12 cellular contexts compared by ENCODE assay signal in the genomic region with DNA sequence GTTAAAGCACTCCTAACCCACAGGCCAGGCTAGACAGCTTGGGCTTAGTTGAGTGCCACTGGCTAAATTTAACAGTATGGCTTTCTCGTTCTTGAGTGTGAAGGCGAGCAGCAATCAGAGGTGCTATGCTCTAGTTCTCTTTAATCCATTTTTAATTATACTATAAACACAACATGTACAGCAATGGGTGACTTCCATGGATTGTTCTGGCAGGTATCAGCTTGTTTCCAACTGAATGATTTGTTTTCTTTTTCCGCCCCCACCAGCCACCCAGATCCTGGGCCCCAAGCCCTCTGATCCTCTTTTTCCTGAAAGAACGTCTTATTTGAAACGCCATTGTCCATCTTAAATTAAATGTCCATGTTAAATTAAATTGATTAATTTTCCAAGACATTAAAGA.
"Had no signal": no experiment of that assay in that cellular context is flagged by ENCODE, and none has a peak within 500 bp of the region (broad histone marks: within the 10 kb centered on the region; RNA-seq: fewer than 3 reads in every experiment).

No MANE protein-coding gene starts in this region.

- H3K4me3 Mint-ChIP-seq: activated CD4-positive, alpha-beta memory T cell treated with anti-CD3 and anti-CD28 coated beads for 36 hours; activated naive CD8-positive, alpha-beta T cell treated with anti-CD3 and anti-CD28 coated beads for 36 hours; activated T-cell treated with anti-CD3 and anti-CD28 coated beads, Interleukin-2, amount 50 U/mL, for 72 hours had no signal

- H3K36me3 Mint-ChIP-seq: activated CD4-positive, alpha-beta memory T cell treated with anti-CD3 and anti-CD28 coated beads for 36 hours; activated naive CD8-positive, alpha-beta T cell treated with anti-CD3 and anti-CD28 coated beads for 36 hours had no signal

- H2AFZ ChIP-seq: parathyroid adenoma had no signal

- ATAC-seq: activated T-cell treated with anti-CD3 and anti-CD28 coated beads, Interleukin-2, amount 50 U/mL, for 72 hours; gastrocnemius medialis had no signal

- H3K9me3 ChIP-seq: gastrocnemius medialis, tibial nerve had no signal

- DNase-seq: activated CD4-positive, alpha-beta memory T cell treated with anti-CD3 and anti-CD28 coated beads for 36 hours; activated CD4-positive, CD25-positive, alpha-beta regulatory T cell treated with anti-CD3 and anti-CD28 coated beads, Interleukin-2, amount 50 U/mL, for 72 hours; activated CD8-positive, alpha-beta memory T cell treated with anti-CD3 and anti-CD28 coated beads, Interleukin-2, amount 50 U/mL, for 4 hours; activated gamma-delta T cell treated with Interleukin-2 at 50 U/mL for 16 hours; activated naive CD8-positive, alpha-beta T cell treated with anti-CD3 and anti-CD28 coated beads for 36 hours; activated T-cell treated with anti-CD3 and anti-CD28 coated beads, Interleukin-2, amount 50 U/mL, for 72 hours; anterior cingulate cortex; dorsolateral prefrontal cortex; gastrocnemius medialis had no signal

- H3K4me1 ChIP-seq: gastrocnemius medialis, parathyroid adenoma, tibial nerve had no signal

- H3K79me2 ChIP-seq: parathyroid adenoma had no signal

- H3K27me3 ChIP-seq: dorsolateral prefrontal cortex, gastrocnemius medialis, tibial nerve had no signal

- H3K36me3 ChIP-seq: gastrocnemius medialis, tibial nerve had no signal

- H3K9me3 Mint-ChIP-seq: activated T-cell treated with anti-CD3 and anti-CD28 coated beads, Interleukin-2, amount 50 U/mL, for 72 hours had no signal

- H3K4me3 ChIP-seq: dorsolateral prefrontal cortex, gastrocnemius medialis, skin epidermis, tibial nerve had no signal

- H3K27ac Mint-ChIP-seq: activated CD4-positive, alpha-beta memory T cell treated with anti-CD3 and anti-CD28 coated beads for 36 hours; activated naive CD8-positive, alpha-beta T cell treated with anti-CD3 and anti-CD28 coated beads for 36 hours; activated T-cell treated with anti-CD3 and anti-CD28 coated beads, Interleukin-2, amount 50 U/mL, for 72 hours had no signal

- H3K27ac ChIP-seq: dorsolateral prefrontal cortex, gastrocnemius medialis, parathyroid adenoma, tibial nerve had no signal

- H3K9ac ChIP-seq: parathyroid adenoma had no signal

- H3K27me3 Mint-ChIP-seq: activated CD4-positive, alpha-beta memory T cell treated with anti-CD3 and anti-CD28 coated beads for 36 hours; activated naive CD8-positive, alpha-beta T cell treated with anti-CD3 and anti-CD28 coated beads for 36 hours had no signal
